In genomic region chr5:35476789-35477188, GRCh38 we compare ENCODE assay signal across 26 cellular contexts.
"Had no signal": no experiment of that assay in that cellular context is flagged by ENCODE, and none has a peak within 500 bp of the region (broad histone marks: within the 10 kb centered on the region; RNA-seq: fewer than 3 reads in every experiment).

No MANE protein-coding gene starts in this region.

- ATAC-seq: activated CD8-positive, alpha-beta T cell treated with anti-CD3 and anti-CD28 coated beads for 36 hours; left colon; naive thymus-derived CD4-positive, alpha-beta T cell; pancreas; right cardiac atrium had no signal

- DNase-seq: activated B cell treated with CpG ODN at 0.5 μM for 24 hours; activated CD4-positive, alpha-beta T cell treated with anti-CD3 and anti-CD28 coated beads, Interleukin-2, amount 50 U/mL, for 1 hour; activated CD8-positive, alpha-beta T cell treated with anti-CD3 and anti-CD28 coated beads for 36 hours; activated effector memory CD4-positive, alpha-beta T cell treated with Interleukin-2 at 50 U/mL for 16 hours; activated naive CD4-positive, alpha-beta T cell treated with Interleukin-2 at 50 U/mL for 16 hours; activated T-cell treated with anti-CD3 and anti-CD28 coated beads for 4 hours; brain microvascular endothelial cell; dorsolateral prefrontal cortex; effector memory CD4-positive, alpha-beta T cell; erythroblast; foreskin fibroblast; head of caudate nucleus; hypothalamus; immature natural killer cell; kidney; left colon; midbrain; naive thymus-derived CD4-positive, alpha-beta T cell; nucleus accumbens; pancreas; right cardiac atrium; spleen; stimulated activated naive CD4-positive, alpha-beta T cell treated with Interleukin-2 at 50 U/mL for 16 hours; SW 1271; T1000 had no signal

- FAIRE-seq: astrocyte, kidney, pancreas had no signal
